In the genomic region with DNA sequence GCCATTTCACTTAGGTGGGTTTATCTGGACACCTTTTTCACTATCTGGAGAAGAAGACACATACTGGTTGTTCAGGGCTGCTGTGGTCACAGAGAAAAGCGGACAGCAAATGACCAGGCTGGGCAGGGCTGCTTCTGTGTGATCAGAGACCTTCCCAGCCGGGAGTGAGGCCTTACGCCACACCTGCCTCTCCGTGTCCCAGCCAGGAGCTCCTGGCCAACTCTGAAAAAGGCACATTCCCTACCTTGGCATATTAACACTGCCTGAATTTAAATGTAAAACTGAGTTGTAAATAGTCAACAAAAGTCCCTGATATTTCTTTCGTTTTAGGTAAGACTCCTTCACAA, we compare ENCODE assay signal across 18 cellular contexts. TPM values are rescaled to one million over a fixed set of nuclear protein-coding genes. Genes with fewer than 3 reads are reported as not detected.
DNase-seq lines count a peak whose midpoint lies in the region; ATAC-seq and TF ChIP-seq lines count a peak whose summit lies in the region.
"Had no signal": no experiment of that assay in that cellular context is flagged by ENCODE, and none has a peak within 500 bp of the region (broad histone marks: within the 10 kb centered on the region; RNA-seq: fewer than 3 reads in every experiment).

No MANE protein-coding gene starts in this region.

- H3K27ac ChIP-seq in A673 (ENCODE audit: low read depth, low read length, poor library complexity, severe bottlenecking) (no peak overlapping the region), HCT116 (ENCODE audit: low read depth, low read length) (no peak overlapping the region), gastrocnemius medialis (peak overlapping the region; percentile 57 to 99 (median 66)), SJCRH30 (no peak overlapping the region), Peyer's patch (no peak overlapping the region)
- H3K27ac ChIP-seq: A549, BLaER1, PC-9 had no signal

- no peak for TF ChIP-seq RAD21 in HCT116 (IDR thresholded peaks at IDR 0.05; ENCODE audit: low read depth)

- intact Hi-C loops in A673 (cut with micrococcal nuclease; ENCODE audit: unreplicated experiment) (no loop called here), HCT116 (cut with micrococcal nuclease) (no loop called here), gastrocnemius medialis (cut with DNase I; ENCODE audit: low total_unique reads) (loop anchor here (2.0 kb wide), 1 partner anchor 77 kb away; no protein-coding TSS in a partner anchor), left colon (cut with DNase I, micrococcal nuclease) (no loop called here)

- no peak overlapping the region for H2AFZ ChIP-seq in HCT116 (ENCODE audit: low read depth, low read length, poor library complexity, severe bottlenecking)
- H2AFZ ChIP-seq: PC-9 had no signal

- CTCF ChIA-PET in A673 (lab: Charles Lee) (no interaction called here), HCT116 (lab: Charles Lee) (interaction anchor here (1.1 to 3.6 kb wide), 6 partner anchors 10 to 191 kb away, joined by 3 to 47 read pairs (median 10); partner anchors contain the start of genes CD300LG and DUSP3)

- DNase-seq in A673 (ENCODE audit: low spot score) (no peak), HCT116 (ENCODE audit: low read depth, low spot score) (no peak), left lobe of liver (ENCODE audit: low spot score) (peak; percentile 69), gastrocnemius medialis (no peak), left colon (no peak), SJCRH30 (no peak), Peyer's patch (no peak)
- DNase-seq: CD8-positive, alpha-beta memory T cell; GOT3; NCI-H1105; NCI-H2081; NCI-H2171 treated with DMSO at 0.1 percent for 48 hours; NCI-H446 treated with DMSO at 0.1 percent for 48 hours; NCI-H748 treated with DMSO at 0.1 percent for 48 hours; PC-9 had no signal

- in situ Hi-C loops in gastrocnemius medialis (cut with MboI; ENCODE audit: low sequenced_read_pairs in 4 of 4) = no loop called here

- POLR2A ChIA-PET in A673 (lab: Charles Lee; ENCODE audit: low non-redundant PET) (no interaction called here), HCT116 (lab: Charles Lee) (no interaction called here)

- no peaks in the 10 kb centered on the region for H3K79me2 ChIP-seq in HCT116 (ENCODE audit: insufficient read depth, low read length)

- TF ChIP-seq POLR2A in HCT116 (IDR thresholded peaks at IDR 0.05; ENCODE audit: borderline replicate concordance, extremely low read depth, insufficient read depth, insufficient read length) (no peak), gastrocnemius medialis (IDR thresholded peaks at IDR 0.05) (no peak), Peyer's patch (IDR thresholded peaks at IDR 0.05) (no peak)

- no peaks in the 10 kb centered on the region for H3K9me3 ChIP-seq in A673 (ENCODE audit: low read depth, low read length, poor library complexity, severe bottlenecking)
- no peaks in the 10 kb centered on the region for H3K9me3 ChIP-seq in HCT116 (ENCODE audit: control insufficient read depth in 1 of 2, insufficient read depth in 1 of 2, low read depth in 1 of 2, low read length in 2 of 2)
- H3K9me3 ChIP-seq in gastrocnemius medialis = no peaks in the 10 kb centered on the region
- H3K9me3 ChIP-seq in SJCRH30 (replicated peaks) = no peaks in the 10 kb centered on the region
- no peaks in the 10 kb centered on the region for H3K9me3 ChIP-seq in Peyer's patch
- H3K9me3 ChIP-seq: A549, BLaER1 had no signal

- H4K20me1 ChIP-seq in HCT116 (ENCODE audit: insufficient read depth) = no peaks in the 10 kb centered on the region
- H4K20me1 ChIP-seq: BLaER1 had no signal

- H3K4me2 ChIP-seq in HCT116 (ENCODE audit: low read length) = no peak overlapping the region
- H3K4me2 ChIP-seq: A549, PC-9 had no signal

- no peak for TF ChIP-seq CTCF in A673 (conservative IDR thresholded peaks at IDR 0.05; ENCODE audit: low read depth, low read length)
- no peak for TF ChIP-seq CTCF in HCT116 (IDR thresholded peaks at IDR 0.05 in 2 of 3, conservative IDR thresholded peaks at IDR 0.05 in 1 of 3; ENCODE audit: borderline replicate concordance in 1 of 3, insufficient read depth in 1 of 3, low read depth in 2 of 3, low read length in 2 of 3)
- no peak for TF ChIP-seq CTCF in gastrocnemius medialis (IDR thresholded peaks at IDR 0.05 in 4 of 5, conservative IDR thresholded peaks at IDR 0.05 in 1 of 5)
- TF ChIP-seq CTCF in Peyer's patch (IDR thresholded peaks at IDR 0.05) = no peak

- ATAC-seq in HCT116 (no peak), left lobe of liver (peak; percentile 64), gastrocnemius medialis (no peak), left colon (no peak)

- RAD21 ChIA-PET in HCT116 (lab: Charles Lee; ENCODE audit: low non-redundant PET in 1 of 2, low total read pairs in 2 of 2, uncharacterized antibody in 2 of 2, unreplicated experiment in 2 of 2) = no interaction called here

- H3K4me1 ChIP-seq in A673 (ENCODE audit: insufficient read depth, low read length, poor library complexity, severe bottlenecking) = no peaks in the 10 kb centered on the region
- no peaks in the 10 kb centered on the region for H3K4me1 ChIP-seq in HCT116 (ENCODE audit: control insufficient read depth in 1 of 2, insufficient read depth in 2 of 2, low read length in 2 of 2)
- peaks cover 24 to 28% of the 10 kb centered on the region in 2 donors for H3K4me1 ChIP-seq in gastrocnemius medialis
- no peaks in the 10 kb centered on the region for H3K4me1 ChIP-seq in SJCRH30
- peaks cover 0 to 5% (median 0%) of the 10 kb centered on the region in 4 donors for H3K4me1 ChIP-seq in Peyer's patch

- H3K27me3 ChIP-seq in A673 (replicated peaks; ENCODE audit: insufficient read depth, low read depth, low read length, poor library complexity) = no peaks in the 10 kb centered on the region
- no peaks in the 10 kb centered on the region for H3K27me3 ChIP-seq in HCT116 (ENCODE audit: insufficient read depth, low read length)
- H3K27me3 ChIP-seq in gastrocnemius medialis = no peaks in the 10 kb centered on the region
- no peaks in the 10 kb centered on the region for H3K27me3 ChIP-seq in SJCRH30
- H3K27me3 ChIP-seq in Peyer's patch = no peaks in the 10 kb centered on the region
- H3K27me3 ChIP-seq: BLaER1 had no signal

- H3K4me3 ChIP-seq in A673 (ENCODE audit: low read depth, low read length, poor library complexity, severe bottlenecking) (no peak overlapping the region), HCT116 (replicated peaks in 1 of 2; ENCODE audit: low read depth in 1 of 2, low read length in 2 of 2) (no peak overlapping the region), gastrocnemius medialis (no peak overlapping the region), SJCRH30 (no peak overlapping the region), Peyer's patch (no peak overlapping the region)
- H3K4me3 ChIP-seq: A549, BLaER1, PC-9 had no signal

- no peaks in the 10 kb centered on the region for H3K9me2 ChIP-seq in HCT116 (ENCODE audit: insufficient read depth)

- H3K9ac ChIP-seq in HCT116 (ENCODE audit: low read length) = no peak overlapping the region
- H3K9ac ChIP-seq: BLaER1 had no signal

- BruUV-seq in A673 (replicated peaks; lab: Mats Ljungman, UMichigan) (TSS peak; percentile 26), HCT116 (replicated peaks; lab: Mats Ljungman, UMichigan) (TSS peak; percentile 27)

- H3K36me3 ChIP-seq in A673 (ENCODE audit: insufficient read depth, low read length, poor library complexity, severe bottlenecking) (no peaks in the 10 kb centered on the region), HCT116 (ENCODE audit: control insufficient read depth in 1 of 2, insufficient read depth in 2 of 2, low read length in 2 of 2) (peaks cover 10 to 24% of the 10 kb centered on the region in 2 experiments), gastrocnemius medialis (peaks cover 0 to 32% of the 10 kb centered on the region in 2 donors), SJCRH30 (peaks cover 14% of the 10 kb centered on the region), Peyer's patch (peaks cover 0 to 46% (median 0%) of the 10 kb centered on the region in 3 donors)

TF ChIP-seq in HCT116, 20 proteins besides CTCF, POLR2A, EP300 and RAD21 (continues in another document):
- TF ChIP-seq ZFX (IDR thresholded peaks at IDR 0.05) = no peak
- TF ChIP-seq JUND (IDR thresholded peaks at IDR 0.05) = no peak

RNA-seq across cellular contexts. Expression of gene SOST, which starts 9.1 kb away (rescaled TPM):
- total RNA-seq in A673 (2021) (not detected in 2 replicates), HCT116 (2021; ENCODE audit: unreplicated experiment) (not detected), left lobe of liver (not detected), gastrocnemius medialis (not detected), left colon (not detected), Peyer's patch (not detected)
- polyA plus RNA-seq in HCT116 (2012) = not detected in 2 replicates
- not detected in 2 replicates for total RNA-seq in SJCRH30 (2014; rRNA removed; shearing (Covaris generic))
- total RNA-seq: CD8-positive, alpha-beta memory T cell; PC-9; SK-MEL-5 had no signal
- polyA plus RNA-seq: CD8-positive, alpha-beta memory T cell had no signal

RNA-seq across cellular contexts. Expression of gene DUSP3, which starts 11.1 kb away (rescaled TPM):
- total RNA-seq in A673 (2021) (20.4 and 22.9 TPM in 2 replicates), HCT116 (2021; ENCODE audit: unreplicated experiment) (29.6 TPM), left lobe of liver (79.4 TPM), gastrocnemius medialis (100 to 1,000 TPM; 121 to 184 (median 145) TPM), left colon (10 to 100 TPM; 47.3 to 85.2 TPM), Peyer's patch (100 to 1,000 TPM in 1 of 4 donors, 10 to 100 TPM in 3; 37.1 to 120 (median 87.1) TPM)
- 17.9 and 19.8 TPM in 2 replicates for polyA plus RNA-seq in HCT116 (2012)
- total RNA-seq in SJCRH30 (2014; rRNA removed; shearing (Covaris generic)) = 33.9 and 35.5 TPM in 2 replicates

RNA-seq across cellular contexts. Expression of gene CFAP97D1, which starts 12.5 kb away (rescaled TPM):
- total RNA-seq in A673 (2021) (not detected in 2 replicates), HCT116 (2021; ENCODE audit: unreplicated experiment) (0.15 TPM), left lobe of liver (not detected), gastrocnemius medialis (not detected), left colon (not detected), Peyer's patch (not detected)
- 0.05 TPM in 1 of 2 replicates, not detected in the other for polyA plus RNA-seq in HCT116 (2012)
- total RNA-seq in SJCRH30 (2014; rRNA removed; shearing (Covaris generic)) = not detected in 2 replicates
- total RNA-seq: CD8-positive, alpha-beta memory T cell; PC-9 had no signal
- polyA plus RNA-seq: A549; CD8-positive, alpha-beta memory T cell had no signal

Comparison
In these comparisons a context has a peak if more than half of its experiments do, and no peak if none do; other contexts are left out.
1. H3K27ac ChIP-seq: peak in gastrocnemius medialis (4 of 4); none in A673 (single experiment), HCT116 (single experiment), SJCRH30 (single experiment) and Peyer's patch (0 of 4).